In the genomic region with DNA sequence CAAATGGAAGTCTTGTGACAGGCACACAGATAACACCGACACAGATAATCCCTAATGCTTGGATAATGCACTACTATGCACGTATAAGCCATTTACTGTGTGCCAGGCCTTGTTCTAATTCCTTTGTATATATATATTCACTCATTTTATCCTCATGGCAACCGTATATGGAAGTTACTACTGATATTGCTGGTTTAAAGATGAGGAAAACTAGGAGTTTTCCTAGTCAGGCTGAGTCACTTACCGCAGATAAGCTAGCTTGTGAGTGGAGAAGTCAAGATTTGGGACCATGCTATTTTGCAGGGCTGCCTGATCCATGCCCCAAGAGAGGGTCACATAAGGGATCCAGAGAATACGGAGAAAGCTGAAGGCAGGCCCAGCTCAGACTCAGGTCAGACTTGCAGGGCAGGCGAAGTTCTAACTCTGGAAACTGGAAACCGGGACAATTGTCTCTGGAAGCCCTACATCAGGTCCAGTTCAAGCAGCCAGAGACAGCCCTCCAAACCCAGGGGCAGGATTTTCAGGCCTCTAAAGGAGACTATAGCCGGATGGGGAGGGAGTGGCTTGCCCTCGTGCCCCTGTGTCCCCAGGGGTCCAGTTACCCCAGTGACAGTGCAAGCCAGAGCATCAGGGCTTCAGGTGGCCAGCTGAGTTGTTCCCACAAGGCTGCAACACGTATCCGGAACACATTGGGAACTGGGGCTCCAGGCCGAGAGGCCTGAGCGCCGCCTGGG, we compare ENCODE assay signal across 8 cellular contexts.
DNase-seq lines count a peak whose midpoint lies in the region; ATAC-seq and TF ChIP-seq lines count a peak whose summit lies in the region.

No MANE protein-coding gene starts in this region.

- ATAC-seq in GM19395 (IDR thresholded peaks at IDR 0.05; ENCODE audit: unreplicated experiment) (peak; percentile 24), HG03135 (IDR thresholded peaks at IDR 0.05; ENCODE audit: unreplicated experiment) (peak; percentile 24), HG03342 (IDR thresholded peaks at IDR 0.05; ENCODE audit: unreplicated experiment) (no peak)

- H3K27me3 ChIP-seq in spleen (replicated peaks in 1 of 7) = peaks cover 0 to 26% (median 10%) of the 10 kb centered on the region in 7 donors

- DNase-seq in dermis blood vessel endothelial cell = peak; percentile 2
- DNase-seq in spleen = no peak
- DNase-seq in COLO668 (lab: John Stamatoyannopoulos, UW; ENCODE audit: unreplicated experiment) = no peak
- DNase-seq in NOMO-1 treated with dmso at 0.1 percent for 144 hours (lab: John Stamatoyannopoulos, UW; ENCODE audit: unreplicated experiment) = no peak
- no peak for DNase-seq in HPDE6-E6E7 (ENCODE audit: extremely low spot score)

- peak overlapping the region in 1 of 8 donors; percentile 33 for H3K4me3 ChIP-seq in spleen

- intact Hi-C loops in spleen (cut with DNase I; ENCODE audit: low total_unique reads) = loop anchor here (10.0 kb wide), 2 partner anchors 175 to 955 kb away; no protein-coding TSS in a partner anchor

- 51 to 91% (median 53%) methylated on average over 7 to 14 of the region's 14 CpGs for WGBS in spleen, 5 donors

- no peak for TF ChIP-seq CTCF in spleen (IDR thresholded peaks at IDR 0.05 in 8 of 11, conservative IDR thresholded peaks at IDR 0.05 in 3 of 11)

- peaks cover 0 to 19% (median 14%) of the 10 kb centered on the region in 6 donors for H3K4me1 ChIP-seq in spleen

- TF ChIP-seq POLR2A in spleen (IDR thresholded peaks at IDR 0.05) = no peak

- no peaks in the 10 kb centered on the region for H3K36me3 ChIP-seq in spleen

- peak overlapping the region in 6 of 8 donors; percentile 40 to 83 (median 58) for H3K27ac ChIP-seq in spleen

- H3K9me3 ChIP-seq in spleen = no peaks in the 10 kb centered on the region
